In genomic region chr3:13430411-13430875, GRCh38 we compare ENCODE assay signal across 1 cellular context. TPM values are rescaled to one million over a fixed set of nuclear protein-coding genes. Genes with fewer than 3 reads are reported as not detected.
"Had no signal": no experiment of that assay in that cellular context is flagged by ENCODE, and none has a peak within 500 bp of the region (broad histone marks: within the 10 kb centered on the region; RNA-seq: fewer than 3 reads in every experiment).

No MANE protein-coding gene starts in this region.

RNA-seq across cellular contexts. Expression of gene NUP210, which starts 10.3 kb away (rescaled TPM):
- total RNA-seq: LHCN-M2 had no signal
